In genomic region chr17:41308251-41308917, GRCh38 we compare ENCODE assay signal across 8 cellular contexts.
A peak's percentile ranks its signal among the peaks of the same experiment; 100 is the strongest.
DNase-seq lines count a peak whose midpoint lies in the region; ATAC-seq and TF ChIP-seq lines count a peak whose summit lies in the region.

No MANE protein-coding gene starts in this region.

- H3K27ac ChIP-seq in OCI-LY1 (ENCODE audit: low read depth, low read length, poor library complexity, severe bottlenecking): peak overlapping the region; percentile 26

- no peaks in the 10 kb centered on the region for H4K20me1 ChIP-seq in OCI-LY1 (ENCODE audit: insufficient read depth, low read length)

- H3K79me2 ChIP-seq in OCI-LY1 (ENCODE audit: insufficient read depth, low read length): no peaks in the 10 kb centered on the region

- peaks cover 47% of the 10 kb centered on the region for H3K4me1 Mint-ChIP-seq in stimulated activated naive CD8-positive, alpha-beta T cell treated with anti-CD3 and anti-CD28 coated beads, Interleukin-15, Interleukin-2, amounts not matched to agents 100 ng/mL and 50 ng/mL, for 24 hours (ENCODE audit: low read depth)

- DNase-seq in activated gamma-delta T cell treated with Interleukin-2 at 50 U/mL for 16 hours (peak; percentile 87), middle frontal gyrus (ENCODE audit: extremely low spot score, low spot score) (peak; percentile 6), NCI-H187 treated with DMSO at 0.1 percent for 48 hours (lab: John Stamatoyannopoulos, UW) (no peak)

- H2AFZ ChIP-seq in OCI-LY1 (ENCODE audit: low read length): no peak overlapping the region

- H3F3A ChIP-seq in OCI-LY1 (ENCODE audit: insufficient read depth, low read length): no peaks in the 10 kb centered on the region

- no peaks in the 10 kb centered on the region for H3K9me2 ChIP-seq in OCI-LY1 (ENCODE audit: low read depth, low read length)

- no peaks in the 10 kb centered on the region for H3K27me3 ChIP-seq in OCI-LY1 (ENCODE audit: insufficient read depth, low read length)

- no peak for TF ChIP-seq CTCF in OCI-LY1 (IDR thresholded peaks at IDR 0.05; ENCODE audit: low read length)

- H3K9ac ChIP-seq in OCI-LY1 (ENCODE audit: low read length): no peak overlapping the region

- H3K4me1 ChIP-seq in OCI-LY1 (ENCODE audit: insufficient read depth, low read length, severe bottlenecking): peaks cover 13% of the 10 kb centered on the region

- H3K9me3 Mint-ChIP-seq in stimulated activated naive CD8-positive, alpha-beta T cell treated with anti-CD3 and anti-CD28 coated beads, Interleukin-15, Interleukin-2, amounts not matched to agents 100 ng/mL and 50 ng/mL, for 24 hours: no peaks in the 10 kb centered on the region

- no peaks in the 10 kb centered on the region for H3K36me3 Mint-ChIP-seq in stimulated activated naive CD8-positive, alpha-beta T cell treated with anti-CD3 and anti-CD28 coated beads, Interleukin-15, Interleukin-2, amounts not matched to agents 100 ng/mL and 50 ng/mL, for 24 hours (ENCODE audit: low read depth)

- no peaks in the 10 kb centered on the region for H3K9me3 ChIP-seq in OCI-LY1 (ENCODE audit: low read length)

- peak; percentile 81 for ATAC-seq in GM18909 (IDR thresholded peaks at IDR 0.05; ENCODE audit: poor library complexity, unreplicated experiment)
- no peak for ATAC-seq in HG03457 (IDR thresholded peaks at IDR 0.05; ENCODE audit: unreplicated experiment)
- ATAC-seq in HG02798 (IDR thresholded peaks at IDR 0.05; ENCODE audit: poor library complexity, unreplicated experiment): no peak

- H3K4me2 ChIP-seq in OCI-LY1 (ENCODE audit: low read length): peak overlapping the region; percentile 12; the same call in 1 of the 2 replicates

- peak overlapping the region; percentile 5 for H3K4me3 ChIP-seq in OCI-LY1 (ENCODE audit: low read depth, low read length, poor library complexity, severe bottlenecking)

- no peaks in the 10 kb centered on the region for H3K36me3 ChIP-seq in OCI-LY1 (ENCODE audit: insufficient read depth, low read length)

- H3K27ac Mint-ChIP-seq in stimulated activated naive CD8-positive, alpha-beta T cell treated with anti-CD3 and anti-CD28 coated beads, Interleukin-15, Interleukin-2, amounts not matched to agents 100 ng/mL and 50 ng/mL, for 24 hours: peak overlapping the region; percentile 82

- H3K27me3 Mint-ChIP-seq in stimulated activated naive CD8-positive, alpha-beta T cell treated with anti-CD3 and anti-CD28 coated beads, Interleukin-15, Interleukin-2, amounts not matched to agents 100 ng/mL and 50 ng/mL, for 24 hours: no peaks in the 10 kb centered on the region

- peak overlapping the region; percentile 55 for H3K4me3 Mint-ChIP-seq in stimulated activated naive CD8-positive, alpha-beta T cell treated with anti-CD3 and anti-CD28 coated beads, Interleukin-15, Interleukin-2, amounts not matched to agents 100 ng/mL and 50 ng/mL, for 24 hours
